29 cellular contexts compared by ENCODE assay signal in the genomic region with DNA sequence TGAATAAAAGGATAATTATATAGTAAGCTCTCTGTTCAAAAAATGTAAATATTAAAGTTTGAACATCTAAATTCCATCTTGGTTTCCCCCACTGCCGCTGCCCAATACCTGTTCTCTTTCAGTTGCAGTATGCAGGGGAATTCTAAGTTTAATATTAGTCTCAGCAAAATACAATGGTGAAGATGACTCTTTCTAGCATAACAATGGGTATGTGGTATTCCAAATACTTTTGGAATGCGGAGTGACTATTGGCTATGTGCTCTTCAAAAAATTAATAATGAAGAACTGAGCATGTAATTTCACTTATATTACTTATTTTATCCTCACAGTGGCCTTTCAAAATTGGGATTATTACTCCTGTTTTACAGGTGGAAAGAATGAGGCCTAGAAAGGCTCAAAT. TPM values are rescaled to one million over a fixed set of nuclear protein-coding genes. Genes with fewer than 3 reads are reported as not detected.
"Had no signal": no experiment of that assay in that cellular context is flagged by ENCODE, and none has a peak within 500 bp of the region (broad histone marks: within the 10 kb centered on the region; RNA-seq: fewer than 3 reads in every experiment).

No MANE protein-coding gene starts in this region.

- H3K9me3 Mint-ChIP-seq: activated naive CD4-positive, alpha-beta T cell treated with anti-CD3 and anti-CD28 coated beads, Interleukin-2, amount 50 U/mL, for 72 hours; activated naive CD8-positive, alpha-beta T cell treated with anti-CD3 and anti-CD28 coated beads, Interleukin-2, amount 50 U/mL, for 24 hours; activated T-cell treated with anti-CD3 and anti-CD28 coated beads, Interleukin-2, amount 50 U/mL, for 24 hours; activated T-helper 1 cell treated with anti-CD3 and anti-CD28 coated beads, Interleukin-12 subunit alpha, Interleukin-12 subunit beta, Interleukin-2, Interleukin-4 antibody, amounts not matched to agents 30 ng/mL and 10 ng/mL and 1 ng/mL, durations not matched to agents 14 hours and 24 hours and 36 hours; central memory CD8-positive, alpha-beta T cell; WTC11 had no signal

- H3K27ac ChIP-seq: ascending aorta, Peyer's patch, RWPE1 had no signal

- ATAC-seq: activated CD8-positive, alpha-beta T cell treated with anti-CD3 and anti-CD28 coated beads, Interleukin-2, amount 10 ng/mL, durations not matched to agents 7 days and 5 days; activated naive CD4-positive, alpha-beta T cell treated with anti-CD3 and anti-CD28 coated beads, Interleukin-2, amount 50 U/mL, for 72 hours; activated naive CD8-positive, alpha-beta T cell treated with anti-CD3 and anti-CD28 coated beads, Interleukin-2, amount 50 U/mL, for 24 hours; T-helper 17 cell; WTC11 had no signal

- H3K4me3 ChIP-seq: ascending aorta, Peyer's patch had no signal

- H3K27ac Mint-ChIP-seq: activated CD8-positive, alpha-beta T cell treated with anti-CD3 and anti-CD28 coated beads, Interleukin-2, amount 10 ng/mL, durations not matched to agents 7 days and 5 days; activated naive CD4-positive, alpha-beta T cell treated with anti-CD3 and anti-CD28 coated beads, Interleukin-2, amount 50 U/mL, for 72 hours; activated naive CD8-positive, alpha-beta T cell treated with anti-CD3 and anti-CD28 coated beads, Interleukin-2, amount 50 U/mL, for 24 hours; activated T-cell treated with anti-CD3 and anti-CD28 coated beads, Interleukin-2, amount 50 U/mL, for 24 hours; activated T-helper 1 cell treated with anti-CD3 and anti-CD28 coated beads, Interleukin-12 subunit alpha, Interleukin-12 subunit beta, Interleukin-2, Interleukin-4 antibody, amounts not matched to agents 30 ng/mL and 10 ng/mL and 1 ng/mL, durations not matched to agents 14 hours and 24 hours and 36 hours; brain; T-helper 17 cell; WTC11 had no signal

- H3K4me3 Mint-ChIP-seq: activated CD8-positive, alpha-beta T cell treated with anti-CD3 and anti-CD28 coated beads, Interleukin-2, amount 10 ng/mL, durations not matched to agents 7 days and 5 days; activated naive CD8-positive, alpha-beta T cell treated with anti-CD3 and anti-CD28 coated beads, Interleukin-2, amount 50 U/mL, for 24 hours; activated T-cell treated with anti-CD3 and anti-CD28 coated beads, Interleukin-2, amount 50 U/mL, for 24 hours; activated T-helper 1 cell treated with anti-CD3 and anti-CD28 coated beads, Interleukin-12 subunit alpha, Interleukin-12 subunit beta, Interleukin-2, Interleukin-4 antibody, amounts not matched to agents 30 ng/mL and 10 ng/mL and 1 ng/mL, durations not matched to agents 14 hours and 24 hours and 36 hours; central memory CD8-positive, alpha-beta T cell; T-helper 17 cell; WTC11 had no signal

- H3K36me3 Mint-ChIP-seq: activated naive CD4-positive, alpha-beta T cell treated with anti-CD3 and anti-CD28 coated beads, Interleukin-2, amount 50 U/mL, for 72 hours; brain; WTC11 had no signal

- H3K36me3 ChIP-seq: ascending aorta, Peyer's patch had no signal

- DNase-seq: activated CD4-positive, alpha-beta T cell treated with anti-CD3 and anti-CD28 coated beads for 48 hours; activated CD4-positive, alpha-beta T cell treated with anti-CD3 and anti-CD28 coated beads, Interleukin-2, amount 50 U/mL, for 4 hours; activated CD4-positive, CD25-positive, alpha-beta regulatory T cell treated with anti-CD3 and anti-CD28 coated beads, Interleukin-2, amount 50 U/mL, for 72 hours; activated CD8-positive, alpha-beta T cell treated with anti-CD3 and anti-CD28 coated beads, Interleukin-2, amount 10 ng/mL, durations not matched to agents 7 days and 5 days; activated effector memory CD4-positive, alpha-beta T cell treated with Interleukin-2 at 50 U/mL for 16 hours; activated naive CD4-positive, alpha-beta T cell treated with Interleukin-2 at 50 U/mL for 16 hours; activated naive CD8-positive, alpha-beta T cell treated with anti-CD3 and anti-CD28 coated beads, Interleukin-2, amount 50 U/mL, for 24 hours; activated T-cell treated with anti-CD3 and anti-CD28 coated beads, Interleukin-2, amount 50 U/mL, for 24 hours; amniotic stem cell; Kasumi-1; NCI-H1092; NCI-H1417 treated with DMSO at 0.1 percent for 48 hours; NCI-H1694 treated with DMSO at 0.1 percent for 48 hours; NCI-H2029 treated with DMSO at 0.1 percent for 48 hours; NCI-H345; NCI-H510A; NCI-H526 treated with DMSO at 0.1 percent for 48 hours; NCI-H82; Peyer's patch; Right ventricle myocardium superior; T-helper 17 cell; T-helper 9 cell had no signal

- H3K9me3 ChIP-seq: ascending aorta, Peyer's patch had no signal

- H3K27me3 ChIP-seq: ascending aorta, Peyer's patch had no signal

RNA-seq across cellular contexts. Expression of gene CDKN2B-AS1, which starts 3.4 kb away (rescaled TPM):
- total RNA-seq: ascending aorta, Right ventricle myocardium superior had no signal
